In genomic region chr9:110146371-110146770, GRCh38 we compare ENCODE assay signal across 15 cellular contexts.
DNase-seq lines count a peak whose midpoint lies in the region; ATAC-seq and TF ChIP-seq lines count a peak whose summit lies in the region.
"Had no signal": no experiment of that assay in that cellular context is flagged by ENCODE, and none has a peak within 500 bp of the region (broad histone marks: within the 10 kb centered on the region; RNA-seq: fewer than 3 reads in every experiment).

No MANE protein-coding gene starts in this region.

- no peak overlapping the region for H3K4me3 Mint-ChIP-seq in immature natural killer cell
- H3K4me3 Mint-ChIP-seq: CD14-positive monocyte, endodermal cell had no signal

- H3K9me3 Mint-ChIP-seq in immature natural killer cell: no peaks in the 10 kb centered on the region

- H3F3A ChIP-seq in DOHH2 (ENCODE audit: control insufficient read depth, insufficient read depth): peaks cover 33% of the 10 kb centered on the region

- H3K4me1 ChIP-seq in DOHH2 (ENCODE audit: control insufficient read depth, low read length): peaks cover 100% of the 10 kb centered on the region

- peak overlapping the region in 5 of 6 donors; percentile 2 to 36 (median 24) for H3K27ac Mint-ChIP-seq in immature natural killer cell
- H3K27ac Mint-ChIP-seq: endodermal cell had no signal

- peak overlapping the region; percentile 59; the same call in 1 of the 2 replicates for H3K4me3 ChIP-seq in DOHH2 (ENCODE audit: low read length)
- H3K4me3 ChIP-seq: gastrocnemius medialis had no signal

- H3K9me2 ChIP-seq in DOHH2 (replicated peaks; ENCODE audit: control insufficient read depth, low read length): no peaks in the 10 kb centered on the region

- H4K20me1 ChIP-seq in DOHH2 (ENCODE audit: control insufficient read depth, insufficient read depth, low read depth, low read length): no peaks in the 10 kb centered on the region

- H3K4me2 ChIP-seq in DOHH2 (ENCODE audit: low read length): peak overlapping the region; percentile 69

- H3K27ac ChIP-seq in DOHH2 (ENCODE audit: low read depth, low read length): peak overlapping the region; percentile 74
- H3K27ac ChIP-seq: gastrocnemius medialis had no signal

- peaks cover 100% of the 10 kb centered on the region for H3K79me2 ChIP-seq in DOHH2 (ENCODE audit: control insufficient read depth, low read length)

- peaks cover 60 to 72% of the 10 kb centered on the region in 2 donors for H3K4me1 Mint-ChIP-seq in immature natural killer cell
- H3K4me1 Mint-ChIP-seq: endodermal cell had no signal

- no peaks in the 10 kb centered on the region for H3K27me3 Mint-ChIP-seq in immature natural killer cell (ENCODE audit: low read depth in 3 of 3)

- peaks cover 0 to 6% (median 4%) of the 10 kb centered on the region in 3 donors for H3K36me3 Mint-ChIP-seq in immature natural killer cell

- TF ChIP-seq CTCF in DOHH2 (IDR thresholded peaks at IDR 0.05; ENCODE audit: low read depth, low read length, poor library complexity, severe bottlenecking): no peak

- H3K9me3 ChIP-seq in DOHH2 (ENCODE audit: control insufficient read depth, insufficient read depth, low read length): no peaks in the 10 kb centered on the region
- H3K9me3 ChIP-seq: gastrocnemius medialis had no signal

- ATAC-seq in SK-N-SH treated with all-trans-retinoic acid at 6 μM for 48 hours (peak; percentile 31), GM18867 (IDR thresholded peaks at IDR 0.05; ENCODE audit: unreplicated experiment) (no peak), HG03571 (IDR thresholded peaks at IDR 0.05; ENCODE audit: unreplicated experiment) (no peak)
- ATAC-seq: gastrocnemius medialis had no signal

- peaks cover 90% of the 10 kb centered on the region for H3K36me3 ChIP-seq in DOHH2 (ENCODE audit: control insufficient read depth, low read length)
- H3K36me3 ChIP-seq: gastrocnemius medialis had no signal

- H3K27me3 ChIP-seq in DOHH2 (ENCODE audit: control insufficient read depth, low read length): no peaks in the 10 kb centered on the region
- H3K27me3 ChIP-seq: gastrocnemius medialis had no signal

- DNase-seq in Ammon's horn (ENCODE audit: low spot score): peak; percentile 20
- DNase-seq in immature natural killer cell: no peak
- DNase-seq in putamen (ENCODE audit: low spot score): no peak
- DNase-seq: activated naive CD4-positive, alpha-beta T cell treated with anti-CD3 and anti-CD28 coated beads, Interleukin-2, amount 50 U/mL, for 16 hours; caudate nucleus; endodermal cell; gastrocnemius medialis; NCI-H748 treated with DMSO at 0.1 percent for 48 hours; occipital lobe; T1000 had no signal

TF ChIP-seq in SK-N-SH treated with all-trans-retinoic acid at 6 μM for 48 hours, 23 proteins besides CTCF, POLR2A, EP300 and RAD21:
- TF ChIP-seq PPARA (CRISPR knock-in tag; IDR thresholded peaks at IDR 0.05; ENCODE audit: borderline replicate concordance): no peak
- no peak for TF ChIP-seq ARNTL (CRISPR knock-in tag; IDR thresholded peaks at IDR 0.05; ENCODE audit: borderline replicate concordance, low read depth)
- TF ChIP-seq ZNF8 (CRISPR knock-in tag; IDR thresholded peaks at IDR 0.05): no peak
- TF ChIP-seq BACH2 (CRISPR knock-in tag; IDR thresholded peaks at IDR 0.05; ENCODE audit: borderline replicate concordance): no peak
- no peak for TF ChIP-seq ZC3H10 (CRISPR knock-in tag; IDR thresholded peaks at IDR 0.05)
- TF ChIP-seq, protein P1, sequence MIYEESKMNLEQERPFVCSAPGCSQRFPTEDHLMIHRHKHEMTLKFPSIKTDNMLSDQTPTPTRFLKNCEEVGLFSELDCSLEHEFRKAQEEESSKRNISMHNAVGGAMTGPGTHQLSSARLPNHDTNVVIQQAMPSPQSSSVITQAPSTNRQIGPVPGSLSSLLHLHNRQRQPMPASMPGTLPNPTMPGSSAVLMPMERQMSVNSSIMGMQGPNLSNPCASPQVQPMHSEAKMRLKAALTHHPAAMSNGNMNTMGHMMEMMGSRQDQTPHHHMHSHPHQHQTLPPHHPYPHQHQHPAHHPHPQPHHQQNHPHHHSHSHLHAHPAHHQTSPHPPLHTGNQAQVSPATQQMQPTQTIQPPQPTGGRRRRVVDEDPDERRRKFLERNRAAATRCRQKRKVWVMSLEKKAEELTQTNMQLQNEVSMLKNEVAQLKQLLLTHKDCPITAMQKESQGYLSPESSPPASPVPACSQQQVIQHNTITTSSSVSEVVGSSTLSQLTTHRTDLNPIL (CRISPR knock-in tag; IDR thresholded peaks at IDR 0.05; ENCODE audit: low read depth): no peak
- no peak for TF ChIP-seq ZFP30 (CRISPR knock-in tag; IDR thresholded peaks at IDR 0.05)
- TF ChIP-seq PATZ1 (CRISPR knock-in tag; IDR thresholded peaks at IDR 0.05; ENCODE audit: borderline replicate concordance): no peak
- TF ChIP-seq ZNF565 (CRISPR knock-in tag; conservative IDR thresholded peaks at IDR 0.05; ENCODE audit: low read depth): no peak
